1 cellular context compared by ENCODE assay signal in the genomic region with DNA sequence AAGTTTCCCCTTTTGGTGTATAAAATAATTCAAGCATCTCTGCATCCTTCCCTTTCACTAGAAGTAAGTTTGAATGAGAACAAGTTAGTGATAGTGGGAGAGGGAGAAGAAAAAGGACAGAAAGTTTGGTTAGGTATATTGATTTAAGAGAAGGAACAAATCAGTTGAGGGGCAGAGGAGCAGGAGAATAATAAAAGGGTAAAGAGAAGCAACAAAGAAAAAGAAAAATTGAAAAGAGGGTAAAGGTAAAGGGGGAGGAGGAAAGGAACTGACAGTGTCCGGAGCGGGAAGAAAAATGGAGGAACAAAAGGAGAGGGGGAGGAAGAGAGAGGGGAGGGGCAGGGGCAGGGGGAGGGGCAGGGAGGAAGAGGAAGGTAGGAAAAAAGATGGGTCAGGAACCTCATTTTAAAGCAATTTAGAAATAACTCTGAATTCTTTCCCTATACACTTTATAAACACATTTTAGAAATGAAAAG.
TF ChIP-seq lines count a peak whose summit lies in the region.

No MANE protein-coding gene starts in this region.

TF ChIP-seq in A549, 52 proteins besides CTCF, POLR2A, EP300 and RAD21:
- no peak for TF ChIP-seq KDM5A (IDR thresholded peaks at IDR 0.05)
- TF ChIP-seq FOSB (CRISPR knock-in tag; IDR thresholded peaks at IDR 0.05) = no peak
- peak in 1 of 2 experiments; percentile 45; a peak in 1 of 5 replicates for TF ChIP-seq JUN (IDR thresholded peaks at IDR 0.05)
TF ChIP-seq in A549: peak in this region for 1.
